In the genomic region with DNA sequence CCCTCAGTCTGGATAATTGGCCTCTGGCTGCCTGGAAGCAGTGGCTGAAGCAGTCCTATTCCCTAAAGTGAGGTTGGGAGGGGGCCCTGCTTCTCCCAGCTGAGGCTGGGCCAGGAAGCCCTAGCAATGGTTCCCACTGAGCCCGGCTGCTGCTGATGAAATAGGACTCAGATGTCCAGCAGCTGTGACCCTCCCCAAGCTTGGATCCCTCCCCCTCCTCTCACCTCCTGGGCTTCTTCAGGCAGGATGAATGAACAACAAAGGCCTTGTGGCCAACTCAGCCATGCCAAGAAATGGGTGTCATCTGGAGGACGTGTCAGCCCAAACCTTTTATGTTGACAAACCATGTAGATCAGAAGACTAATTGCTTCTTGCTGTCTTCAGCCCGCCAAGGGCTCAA, we compare ENCODE assay signal across 14 cellular contexts. TPM values are rescaled to one million over a fixed set of nuclear protein-coding genes. Genes with fewer than 3 reads are reported as not detected.
DNase-seq lines count a peak whose midpoint lies in the region; ATAC-seq and TF ChIP-seq lines count a peak whose summit lies in the region.
"Had no signal": no experiment of that assay in that cellular context is flagged by ENCODE, and none has a peak within 500 bp of the region (broad histone marks: within the 10 kb centered on the region; RNA-seq: fewer than 3 reads in every experiment).

No MANE protein-coding gene starts in this region.

- no peak overlapping the region for H3K4me3 Mint-ChIP-seq in brain
- H3K4me3 Mint-ChIP-seq in stimulated activated effector memory CD8-positive, alpha-beta T cell treated with anti-CD3 and anti-CD28 coated beads, Interleukin-12 subunit alpha, Interleukin-12 subunit beta, amount 100 ng/mL, for 72 hours = no peak overlapping the region
- no peak overlapping the region for H3K4me3 Mint-ChIP-seq in stimulated activated memory B cell treated with anti-CD40 and anti-IgM and Interleukin-4, amounts not matched to agents 10 μg/mL and 1 μg/mL and 100 μg/mL, for 72 hours
- H3K4me3 Mint-ChIP-seq: H9 had no signal

- H3K9me3 Mint-ChIP-seq in brain = peaks cover 0 to 3% (median 2%) of the 10 kb centered on the region in 5 experiments
- H3K9me3 Mint-ChIP-seq in stimulated activated effector memory CD8-positive, alpha-beta T cell treated with anti-CD3 and anti-CD28 coated beads, Interleukin-12 subunit alpha, Interleukin-12 subunit beta, amount 100 ng/mL, for 72 hours = no peaks in the 10 kb centered on the region
- peaks cover 2% of the 10 kb centered on the region for H3K9me3 Mint-ChIP-seq in stimulated activated memory B cell treated with anti-CD40 and anti-IgM and Interleukin-4, amounts not matched to agents 10 μg/mL and 1 μg/mL and 100 μg/mL, for 72 hours
- H3K9me3 Mint-ChIP-seq: H9 had no signal

- no CpG with 5 or more reads among the region's 3 CpGs for WGBS in mesendoderm (ENCODE audit: extremely low coverage, insufficient coverage, low lambda C conversion rate)

- H3K23ac ChIP-seq in mesendoderm (ENCODE audit: low read length) = no peak overlapping the region

- no peaks in the 10 kb centered on the region for H3K27me3 Mint-ChIP-seq in brain
- peaks cover 36% of the 10 kb centered on the region for H3K27me3 Mint-ChIP-seq in stimulated activated memory B cell treated with anti-CD40 and anti-IgM and Interleukin-4, amounts not matched to agents 10 μg/mL and 1 μg/mL and 100 μg/mL, for 72 hours

- no peak overlapping the region for H4K8ac ChIP-seq in mesendoderm (ENCODE audit: low read depth, low read length)

- H2BK120ac ChIP-seq in mesendoderm (ENCODE audit: low read depth, low read length) = no peak overlapping the region

- H3K56ac ChIP-seq in mesendoderm (ENCODE audit: low read length) = no peak overlapping the region

- no peaks in the 10 kb centered on the region for H3K36me3 ChIP-seq in mesendoderm (ENCODE audit: control insufficient read depth, insufficient read depth, low read length)

- no peak overlapping the region for H2BK5ac ChIP-seq in mesendoderm (ENCODE audit: low read length)

- H3K79me2 ChIP-seq in mesendoderm (ENCODE audit: control insufficient read depth, insufficient read depth, low read length) = no peaks in the 10 kb centered on the region

- H4K5ac ChIP-seq in mesendoderm (ENCODE audit: low read length) = no peak overlapping the region

- H3K79me1 ChIP-seq in mesendoderm (ENCODE audit: low read length) = no peaks in the 10 kb centered on the region

- peaks cover 10% of the 10 kb centered on the region for H3K4me1 ChIP-seq in mesendoderm (ENCODE audit: control insufficient read depth, low read depth, low read length)

- peaks cover 54% of the 10 kb centered on the region for H3K4me1 Mint-ChIP-seq in brain
- peaks cover 24% of the 10 kb centered on the region for H3K4me1 Mint-ChIP-seq in stimulated activated effector memory CD8-positive, alpha-beta T cell treated with anti-CD3 and anti-CD28 coated beads, Interleukin-12 subunit alpha, Interleukin-12 subunit beta, amount 100 ng/mL, for 72 hours
- no peaks in the 10 kb centered on the region for H3K4me1 Mint-ChIP-seq in stimulated activated memory B cell treated with anti-CD40 and anti-IgM and Interleukin-4, amounts not matched to agents 10 μg/mL and 1 μg/mL and 100 μg/mL, for 72 hours

- no peak overlapping the region for H3K27ac ChIP-seq in mesendoderm (ENCODE audit: low read depth, low read length)
- H3K27ac ChIP-seq: C4-2B had no signal

- intact Hi-C loops in Right ventricle myocardium inferior (cut with DNase I) = no loop called here
- intact Hi-C loops in left cardiac atrium (cut with DNase I) = no loop called here

- peak; percentile 24 for ATAC-seq in Right ventricle myocardium inferior
- ATAC-seq in left cardiac atrium = no peak
- no peak for ATAC-seq in stimulated activated effector memory CD8-positive, alpha-beta T cell treated with anti-CD3 and anti-CD28 coated beads, Interleukin-12 subunit alpha, Interleukin-12 subunit beta, amount 100 ng/mL, for 72 hours
- ATAC-seq in stimulated activated memory B cell treated with anti-CD40 and anti-IgM and Interleukin-4, amounts not matched to agents 10 μg/mL and 1 μg/mL and 100 μg/mL, for 72 hours = no peak
- ATAC-seq: Panc1 had no signal

- no peak overlapping the region for H3K18ac ChIP-seq in mesendoderm (ENCODE audit: low read length)

- no peak overlapping the region for H3K4me3 ChIP-seq in mesendoderm (ENCODE audit: low read length)

- H3K4me2 ChIP-seq in mesendoderm (ENCODE audit: low read length) = no peak overlapping the region

- H2AK5ac ChIP-seq in mesendoderm (ENCODE audit: low read length) = no peak overlapping the region

- no peak overlapping the region for H2BK15ac ChIP-seq in mesendoderm (replicated peaks; ENCODE audit: low read depth)

- H3K27ac Mint-ChIP-seq in brain = peak overlapping the region in 4 of 5 experiments; percentile 18 to 87 (median 52)
- peak overlapping the region; percentile 78 for H3K27ac Mint-ChIP-seq in stimulated activated effector memory CD8-positive, alpha-beta T cell treated with anti-CD3 and anti-CD28 coated beads, Interleukin-12 subunit alpha, Interleukin-12 subunit beta, amount 100 ng/mL, for 72 hours
- H3K27ac Mint-ChIP-seq in stimulated activated memory B cell treated with anti-CD40 and anti-IgM and Interleukin-4, amounts not matched to agents 10 μg/mL and 1 μg/mL and 100 μg/mL, for 72 hours = no peak overlapping the region
- H3K27ac Mint-ChIP-seq: H9 had no signal

- DNase-seq in Right ventricle myocardium inferior (ENCODE audit: missing footprints) = no peak
- no peak for DNase-seq in left cardiac atrium
- peak; percentile 28 for DNase-seq in mesendoderm
- DNase-seq in stimulated activated effector memory CD8-positive, alpha-beta T cell treated with anti-CD3 and anti-CD28 coated beads, Interleukin-12 subunit alpha, Interleukin-12 subunit beta, amount 100 ng/mL, for 72 hours (ENCODE audit: low spot score in 2 of 2) = no peak
- DNase-seq in NOMO-1 treated with dmso at 0.1 percent for 144 hours (lab: John Stamatoyannopoulos, UW; ENCODE audit: unreplicated experiment) = no peak
- DNase-seq in stimulated activated CD4-positive, alpha-beta T cell treated with anti-CD3 and anti-CD28 coated beads, Interleukin-2, amount 100 ng/mL, for 24 hours = no peak
- DNase-seq: H9, NCI-H446 treated with DMSO at 0.1 percent for 48 hours, NCI-H82, SIG-M5 had no signal

- no peak overlapping the region for H3K9ac ChIP-seq in mesendoderm (ENCODE audit: low read length)

- H3K27me3 ChIP-seq in mesendoderm (ENCODE audit: insufficient read depth, low read length, poor library complexity) = no peaks in the 10 kb centered on the region

- H3K36me3 Mint-ChIP-seq in brain = no peaks in the 10 kb centered on the region
- H3K36me3 Mint-ChIP-seq in stimulated activated effector memory CD8-positive, alpha-beta T cell treated with anti-CD3 and anti-CD28 coated beads, Interleukin-12 subunit alpha, Interleukin-12 subunit beta, amount 100 ng/mL, for 72 hours = peaks cover 11% of the 10 kb centered on the region
- no peaks in the 10 kb centered on the region for H3K36me3 Mint-ChIP-seq in stimulated activated memory B cell treated with anti-CD40 and anti-IgM and Interleukin-4, amounts not matched to agents 10 μg/mL and 1 μg/mL and 100 μg/mL, for 72 hours

- no peak overlapping the region for H3K4ac ChIP-seq in mesendoderm (ENCODE audit: low read depth, low read length)

- no peak for TF ChIP-seq CTCF in brain (conservative IDR thresholded peaks at IDR 0.05)

RNA-seq across cellular contexts. Expression of gene AXIN2, which starts 42.0 kb away (rescaled TPM):
- 22.2 TPM for total RNA-seq in Right ventricle myocardium inferior
- total RNA-seq in left cardiac atrium = 10 to 100 TPM; 16.4 to 28.5 TPM
- 5.6 TPM for polyA plus RNA-seq in brain (ENCODE audit: insufficient read depth, low read depth, low replicate concordance)
- 28.1 TPM for polyA plus RNA-seq in mesendoderm (2013, experiment 1 of 2)
- polyA plus RNA-seq in mesendoderm (2013, experiment 2 of 2) = 28.5 TPM
